Comparison of ENCODE assay signal across 8 cellular contexts in genomic region chr17:59840329-59840907, GRCh38. TPM values are rescaled to one million over a fixed set of nuclear protein-coding genes. Genes with fewer than 3 reads are reported as not detected.
A peak's percentile ranks its signal among the peaks of the same experiment; 100 is the strongest.
DNase-seq lines count a peak whose midpoint lies in the region; ATAC-seq and TF ChIP-seq lines count a peak whose summit lies in the region.

No MANE protein-coding gene starts in this region.

- peak overlapping the region; percentile 94 to 98 (median 98) for H3K4me3 Mint-ChIP-seq in CD4-positive, CD25-positive, alpha-beta regulatory T cell
- H3K4me3 Mint-ChIP-seq in MCF 10A (ENCODE audit: unreplicated experiment) (peak overlapping the region; percentile 83), mesothelial cell of epicardium (peak overlapping the region; percentile 94)

- H3K27ac Mint-ChIP-seq in CD4-positive, CD25-positive, alpha-beta regulatory T cell = peak overlapping the region; percentile 89 to 99 (median 98)
- H3K27ac Mint-ChIP-seq in MCF 10A (ENCODE audit: low read depth, unreplicated experiment) = peak overlapping the region; percentile 98
- peak overlapping the region; percentile 99 for H3K27ac Mint-ChIP-seq in mesothelial cell of epicardium

- H3K27me3 ChIP-seq in CD4-positive, CD25-positive, alpha-beta regulatory T cell (ENCODE audit: control insufficient read depth, insufficient read depth, low read length) = no peaks in the 10 kb centered on the region

- no peaks in the 10 kb centered on the region for H3K9me3 Mint-ChIP-seq in CD4-positive, CD25-positive, alpha-beta regulatory T cell
- no peaks in the 10 kb centered on the region for H3K9me3 Mint-ChIP-seq in MCF 10A (ENCODE audit: unreplicated experiment)
- H3K9me3 Mint-ChIP-seq in mesothelial cell of epicardium = no peaks in the 10 kb centered on the region

- no TSS peak for BruUV-seq in MCF 10A (replicated peaks; lab: Mats Ljungman, UMichigan)

- CTCF ChIA-PET in MCF 10A (lab: Yijun Ruan, JAX) = interaction anchor here (0.6 to 5.0 kb wide), 7 partner anchors 18 to 95 kb away, joined by 3 to 81 read pairs (median 4); no protein-coding TSS in a partner anchor

- H3K27ac ChIP-seq in CD4-positive, CD25-positive, alpha-beta regulatory T cell (ENCODE audit: insufficient read depth, low read length, poor library complexity, severe bottlenecking) = peak overlapping the region; percentile 97

- ATAC-seq in CD4-positive, CD25-positive, alpha-beta regulatory T cell (ENCODE audit: low read depth in 2 of 2) = no peak
- ATAC-seq in GM18498 (IDR thresholded peaks at IDR 0.05; ENCODE audit: unreplicated experiment) (no peak), HG03196 (IDR thresholded peaks at IDR 0.05; ENCODE audit: unreplicated experiment) (no peak), GM21619 (IDR thresholded peaks at IDR 0.05; ENCODE audit: unreplicated experiment) (no peak)

- peak in 2 of 3 donors; percentile 34 to 75 for DNase-seq in CD4-positive, CD25-positive, alpha-beta regulatory T cell
- peak; percentile 41 for DNase-seq in LHCN-M2 (ENCODE audit: low read depth)
- DNase-seq in MCF 10A (ENCODE audit: unreplicated experiment) = peak; percentile 47
- no peak for DNase-seq in mesothelial cell of epicardium (ENCODE audit: low spot score in 2 of 2, unreplicated experiment in 2 of 2)
- DNase-seq in LoVo (ENCODE audit: low spot score) = no peak

- no peak for TF ChIP-seq CTCF in MCF 10A (IDR thresholded peaks at IDR 0.05; ENCODE audit: unreplicated experiment)
- TF ChIP-seq CTCF in mesothelial cell of epicardium (IDR thresholded peaks at IDR 0.05; ENCODE audit: unreplicated experiment) = no peak

- H3K36me3 Mint-ChIP-seq in CD4-positive, CD25-positive, alpha-beta regulatory T cell = peaks cover 29% of the 10 kb centered on the region
- H3K36me3 Mint-ChIP-seq in MCF 10A (ENCODE audit: insufficient read depth, unreplicated experiment) (peaks cover 82% of the 10 kb centered on the region), mesothelial cell of epicardium (peaks cover 34% of the 10 kb centered on the region)

- peak overlapping the region; percentile 100 for H3K4me3 ChIP-seq in CD4-positive, CD25-positive, alpha-beta regulatory T cell (ENCODE audit: low read depth, low read length)

- peaks cover 18% of the 10 kb centered on the region for H3K36me3 ChIP-seq in CD4-positive, CD25-positive, alpha-beta regulatory T cell (ENCODE audit: control insufficient read depth, insufficient read depth, low read length)

- intact Hi-C loops in MCF 10A (cut with micrococcal nuclease) = no loop called here

- H3K4me1 Mint-ChIP-seq in CD4-positive, CD25-positive, alpha-beta regulatory T cell = peaks cover 15 to 63% (median 31%) of the 10 kb centered on the region in 4 donors
- peaks cover 27% of the 10 kb centered on the region for H3K4me1 Mint-ChIP-seq in MCF 10A (ENCODE audit: insufficient read depth, unreplicated experiment)
- H3K4me1 Mint-ChIP-seq in mesothelial cell of epicardium = peaks cover 62% of the 10 kb centered on the region

- H3K4me1 ChIP-seq in CD4-positive, CD25-positive, alpha-beta regulatory T cell (ENCODE audit: control insufficient read depth, insufficient read depth, low read length, poor library complexity, severe bottlenecking) = peaks cover 56% of the 10 kb centered on the region

- H3K27me3 Mint-ChIP-seq in CD4-positive, CD25-positive, alpha-beta regulatory T cell = peaks cover 5% of the 10 kb centered on the region
- H3K27me3 Mint-ChIP-seq in MCF 10A (ENCODE audit: insufficient read depth, unreplicated experiment) = no peaks in the 10 kb centered on the region
- H3K27me3 Mint-ChIP-seq in mesothelial cell of epicardium (ENCODE audit: low read depth) = no peaks in the 10 kb centered on the region

- POLR2A ChIA-PET in MCF 10A (lab: Yijun Ruan, JAX) = interaction anchor here (0.5 to 14.0 kb wide), 14 partner anchors 7 to 222 kb away, joined by 3 to 720 read pairs (median 20); partner anchors contain the start of genes PTRH2, RPS6KB1, TUBD1 and VMP1

- H3K9me3 ChIP-seq in CD4-positive, CD25-positive, alpha-beta regulatory T cell (ENCODE audit: control insufficient read depth in 2 of 2, low read length in 2 of 2) = no peaks in the 10 kb centered on the region

RNA-seq across cellular contexts. Expression of gene TUBD1, which starts 52.3 kb away (rescaled TPM):
- total RNA-seq in CD4-positive, CD25-positive, alpha-beta regulatory T cell = 16.3 TPM
- 10 to 100 TPM; 21.0 to 28.2 (median 24.6) TPM for polyA plus RNA-seq in CD4-positive, CD25-positive, alpha-beta regulatory T cell
- 1.3 and 4.8 TPM in 2 replicates for total RNA-seq in LHCN-M2 (2014; rRNA removed)
- polyA plus RNA-seq in LHCN-M2 (2012) = 1.6 TPM
- total RNA-seq in MCF 10A (2022) = 4.4 and 5.2 TPM in 2 replicates
- 10.5 to 13.9 TPM (median 13.0 TPM) in 3 replicates for total RNA-seq in mesothelial cell of epicardium

RNA-seq across cellular contexts. Expression of gene RPS6KB1, which starts 52.5 kb away (rescaled TPM):
- 123 TPM for total RNA-seq in CD4-positive, CD25-positive, alpha-beta regulatory T cell
- 10 to 100 TPM; 19.9 to 28.1 (median 25.0) TPM for polyA plus RNA-seq in CD4-positive, CD25-positive, alpha-beta regulatory T cell
- total RNA-seq in LHCN-M2 (2014; rRNA removed) (21.4 and 30.7 TPM in 2 replicates), MCF 10A (2022) (37.4 and 48.4 TPM in 2 replicates), mesothelial cell of epicardium (42.3 to 49.9 TPM (median 42.8 TPM) in 3 replicates)
- 5.9 TPM for polyA plus RNA-seq in LHCN-M2 (2012)

Comparison
In these comparisons a context has a peak if more than half of its experiments do, and no peak if none do; other contexts are left out.
1. DNase-seq: peak in CD4-positive, CD25-positive, alpha-beta regulatory T cell (2 of 3), LHCN-M2 (single experiment) and MCF 10A (single experiment); none in mesothelial cell of epicardium (0 of 2) and LoVo (single experiment).
2. Peak in every context shown above with its lines, with median percentiles within 50 percentile points of each other: H3K27ac Mint-ChIP-seq and H3K4me3 Mint-ChIP-seq.